In the genomic region with DNA sequence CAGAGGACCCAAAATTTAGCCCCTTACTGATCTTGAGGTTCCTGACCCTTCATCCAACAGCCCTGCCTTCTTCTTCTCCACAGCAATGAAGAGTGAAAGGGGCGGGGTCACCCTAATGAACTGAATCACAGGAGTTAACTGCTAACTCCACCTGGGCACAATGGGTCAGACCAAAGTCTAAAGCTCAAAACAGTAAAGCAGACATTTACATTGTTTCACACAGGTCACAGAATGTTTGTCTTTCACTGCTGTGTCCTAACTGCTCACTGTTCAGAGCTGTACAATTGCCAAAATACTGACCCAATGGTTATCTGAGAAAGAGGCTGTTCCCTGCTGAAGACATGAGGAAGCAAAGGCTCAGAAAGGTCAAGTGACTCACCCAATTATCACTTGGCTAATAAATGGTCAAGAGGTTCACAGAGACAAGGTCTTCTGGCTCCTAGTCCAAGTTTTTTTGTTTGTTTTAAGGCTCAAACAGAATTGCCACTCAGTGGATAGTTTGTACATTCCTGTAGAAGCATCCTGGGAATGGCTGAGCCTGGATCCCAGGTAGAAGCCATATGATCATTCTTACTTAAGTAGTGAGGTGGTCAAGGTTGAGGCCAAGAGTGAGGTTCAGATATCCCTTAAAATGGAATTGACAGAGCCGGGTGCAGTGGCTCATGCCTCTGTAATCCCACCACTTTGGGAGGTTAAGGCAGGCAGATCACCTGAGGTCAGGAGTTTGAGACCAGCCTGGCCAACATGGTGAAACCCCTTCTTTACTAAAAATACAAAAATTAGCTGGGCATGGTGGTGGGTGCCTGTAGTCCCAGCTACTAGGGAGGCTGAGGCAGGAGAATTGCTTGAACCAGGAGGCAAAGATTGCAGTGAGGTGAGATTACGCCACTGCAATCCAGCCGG, we compare ENCODE assay signal across 14 cellular contexts. TPM values are rescaled to one million over a fixed set of nuclear protein-coding genes. Genes with fewer than 3 reads are reported as not detected.
DNase-seq lines count a peak whose midpoint lies in the region; ATAC-seq and TF ChIP-seq lines count a peak whose summit lies in the region.
"Had no signal": no experiment of that assay in that cellular context is flagged by ENCODE, and none has a peak within 500 bp of the region (broad histone marks: within the 10 kb centered on the region; RNA-seq: fewer than 3 reads in every experiment).

No MANE protein-coding gene starts in this region.

- H3K9me3 ChIP-seq in colonic mucosa: no peaks in the 10 kb centered on the region
- H3K9me3 ChIP-seq: neutrophil had no signal

- peak overlapping the region; percentile 81 for H3K27ac ChIP-seq in colonic mucosa
- H3K27ac ChIP-seq: GM23248, neutrophil had no signal

- TF ChIP-seq CTCF in colonic mucosa (IDR thresholded peaks at IDR 0.05): no peak

- no peaks in the 10 kb centered on the region for H3K27me3 ChIP-seq in colonic mucosa
- H3K27me3 ChIP-seq: neutrophil had no signal

- H3K4me1 ChIP-seq in colonic mucosa: peaks cover 17% of the 10 kb centered on the region

- intact Hi-C loops in colonic mucosa (cut with DNase I): no loop called here

- peak; percentile 25 for DNase-seq in DMS53 (lab: John Stamatoyannopoulos, UW)
- peak; percentile 73 for DNase-seq in NCI-H2196 treated with DMSO at 0.1 percent for 48 hours (lab: John Stamatoyannopoulos, UW; ENCODE audit: unreplicated experiment)
- peak; percentile 89 for DNase-seq in colonic mucosa
- peak; percentile 77 for DNase-seq in mucosa of gallbladder (ENCODE audit: low spot score)
- DNase-seq in NCI-H2227 (lab: John Stamatoyannopoulos, UW; ENCODE audit: unreplicated experiment): no peak
- DNase-seq in superior temporal gyrus (ENCODE audit: extremely low spot score): no peak
- no peak for DNase-seq in cortex of kidney (lab: John Stamatoyannopoulos, UW)
- DNase-seq: DMS79; effector memory CD8-positive, alpha-beta T cell; GM23248; MM.1S had no signal

- H3K4me3 ChIP-seq in colonic mucosa: no peak overlapping the region
- H3K4me3 ChIP-seq: GM23248 had no signal

- peak overlapping the region in 1 of 2 donors; percentile 41 for H3K9ac ChIP-seq in colonic mucosa (ENCODE audit: low read depth in 2 of 2, low read length in 2 of 2)
- H3K9ac ChIP-seq: GM23248 had no signal

- H3K36me3 ChIP-seq in colonic mucosa: no peaks in the 10 kb centered on the region
- H3K36me3 ChIP-seq: neutrophil had no signal

- ATAC-seq in HG03280 (IDR thresholded peaks at IDR 0.05; ENCODE audit: unreplicated experiment): no peak
- ATAC-seq: effector memory CD8-positive, alpha-beta T cell had no signal

RNA-seq across cellular contexts. Expression of a gene that starts 35.1 kb away (rescaled TPM):
- total RNA-seq in colonic mucosa (under 1 TPM in 1 of 2 donors, not detected in 1; 0.45 TPM), mucosa of gallbladder (not detected)
- total RNA-seq: activated T-helper 17 cell treated with anti-CD3 and anti-CD28 coated beads, Interleukin-2, amount 50 U/mL, for 72 hours; GM23248 had no signal

RNA-seq across cellular contexts. Expression of a gene that starts 42.8 kb away (rescaled TPM):
- total RNA-seq in colonic mucosa (100 to 1,000 TPM; 163 to 194 TPM), mucosa of gallbladder (98.5 TPM)

RNA-seq across cellular contexts. Expression of a gene that starts 49.4 kb away (rescaled TPM):
- total RNA-seq in colonic mucosa (100 to 1,000 TPM in 1 of 2 donors, 10 to 100 TPM in 1; 83.9 to 123 TPM), mucosa of gallbladder (123 TPM)

Comparison
In these comparisons a context has a peak if more than half of its experiments do, and no peak if none do; other contexts are left out.
1. DNase-seq: peak in DMS53 (single experiment), NCI-H2196 treated with DMSO at 0.1 percent for 48 hours (single experiment), colonic mucosa (single experiment) and mucosa of gallbladder (single experiment); none in NCI-H2227 (single experiment), superior temporal gyrus (single experiment) and cortex of kidney (single experiment).